12 cellular contexts compared by ENCODE assay signal in genomic region chr10:83908987-83909386, GRCh38.
"Had no signal": no experiment of that assay in that cellular context is flagged by ENCODE, and none has a peak within 500 bp of the region (broad histone marks: within the 10 kb centered on the region; RNA-seq: fewer than 3 reads in every experiment).

No MANE protein-coding gene starts in this region.

- H3K27ac ChIP-seq: heart left ventricle, lower lobe of right lung, right atrium auricular region had no signal

- H3K36me3 ChIP-seq: heart left ventricle, lower lobe of right lung, right atrium auricular region had no signal

- ATAC-seq: heart left ventricle, left colon, lower lobe of right lung had no signal

- DNase-seq: activated CD4-positive, alpha-beta T cell treated with anti-CD3 and anti-CD28 coated beads, Interleukin-2, amount 50 U/mL, for 48 hours; activated CD4-positive, CD25-positive, alpha-beta regulatory T cell treated with anti-CD3 and anti-CD28 coated beads, Interleukin-2, amount 50 U/mL, for 72 hours; activated naive CD4-positive, alpha-beta T cell treated with anti-CD3 and anti-CD28 coated beads, Interleukin-2, amount 50 U/mL, for 16 hours; heart left ventricle; left colon; lower lobe of right lung; posterior cingulate gyrus; stimulated activated CD4-positive, alpha-beta T cell treated with anti-CD3 and anti-CD28 coated beads, Interleukin-2, amount 100 ng/mL, for 48 hours; stimulated activated naive CD4-positive, alpha-beta T cell; T-helper 9 cell; trophoblast cell had no signal

- H3K4me1 ChIP-seq: heart left ventricle, lower lobe of right lung, right atrium auricular region had no signal

- H3K27me3 ChIP-seq: heart left ventricle, right atrium auricular region had no signal

- H3K9me3 ChIP-seq: heart left ventricle, lower lobe of right lung, right atrium auricular region had no signal

- H3K4me3 ChIP-seq: heart left ventricle, lower lobe of right lung, right atrium auricular region had no signal
